ENCODE assay signal across 22 cellular contexts in genomic region chr5:87765009-87765408, GRCh38.
DNase-seq lines count a peak whose midpoint lies in the region; TF ChIP-seq lines count a peak whose summit lies in the region.
"Had no signal": no experiment of that assay in that cellular context is flagged by ENCODE, and none has a peak within 500 bp of the region (broad histone marks: within the 10 kb centered on the region; RNA-seq: fewer than 3 reads in every experiment).

No MANE protein-coding gene starts in this region.

- no peak overlapping the region for H3K4me3 Mint-ChIP-seq in activated CD4-positive, alpha-beta T cell treated with anti-CD3 and anti-CD28 coated beads, Interleukin-2, amount 10 ng/mL, durations not matched to agents 7 days and 5 days
- no peak overlapping the region for H3K4me3 Mint-ChIP-seq in chondrocyte (ENCODE audit: unreplicated experiment)
- H3K4me3 Mint-ChIP-seq in endothelial cell (ENCODE audit: unreplicated experiment) = no peak overlapping the region
- H3K4me3 Mint-ChIP-seq: CD14-positive monocyte; CD4-positive, alpha-beta T cell; CD8-positive, alpha-beta memory T cell; HFFc6 had no signal

- H3K4me2 ChIP-seq in osteoblast (ENCODE audit: insufficient read depth, low read length) = no peak overlapping the region
- H3K4me2 ChIP-seq: A549; BLaER1 treated with 17β-estradiol and CSF1 and Interleukin-3, amounts not matched to agents 10 nM and 100 nM had no signal

- H3K79me2 ChIP-seq in osteoblast (ENCODE audit: insufficient read depth, low read length) = no peaks in the 10 kb centered on the region

- CTCF ChIA-PET in activated CD4-positive, alpha-beta T cell treated with anti-CD3 and anti-CD28 coated beads, Interleukin-2, amount 10 ng/mL, durations not matched to agents 7 days and 5 days (lab: Charles Lee) = interaction anchor here (0.7 kb wide), 1 partner anchor 968 kb away, joined by 3 read pairs; no protein-coding TSS in a partner anchor

- no peak for DNase-seq in activated CD4-positive, alpha-beta T cell treated with anti-CD3 and anti-CD28 coated beads, Interleukin-2, amount 10 ng/mL, durations not matched to agents 7 days and 5 days
- no peak for DNase-seq in activated CD4-positive, alpha-beta T cell treated with anti-CD3 and anti-CD28 coated beads for 4 hours
- DNase-seq in chondrocyte (ENCODE audit: low spot score) (peak; percentile 19), endothelial cell (ENCODE audit: low spot score) (peak; percentile 35), osteoblast (ENCODE audit: insufficient read length, low spot score, missing footprints) (peak; percentile 17), NCI-H748 (lab: John Stamatoyannopoulos, UW; ENCODE audit: unreplicated experiment) (no peak), amniotic stem cell (lab: John Stamatoyannopoulos, UW) (no peak)
- DNase-seq in stimulated activated CD4-positive, alpha-beta T cell treated with anti-CD3 and anti-CD28 coated beads, Interleukin-2, amount 100 ng/mL, for 24 hours = no peak
- DNase-seq: 8988T; ACHN; AML-193; BE2C; CD4-positive, alpha-beta T cell; CD8-positive, alpha-beta memory T cell; DMS 273 treated with DMSO at 0.1 percent for 48 hours; DMS79 treated with DMSO at 0.1 percent for 48 hours; GF-D8; HFFc6 had no signal

- H3K9me3 ChIP-seq in osteoblast (ENCODE audit: low read depth, low read length) = no peaks in the 10 kb centered on the region
- H3K9me3 ChIP-seq: A549; BE2C; BLaER1 treated with 17β-estradiol and CSF1 and Interleukin-3, amounts not matched to agents 10 nM and 100 nM; HAP-1 had no signal

- H3K27me3 ChIP-seq in osteoblast (ENCODE audit: insufficient read depth, low read length) = no peaks in the 10 kb centered on the region
- H3K27me3 ChIP-seq: BLaER1 treated with 17β-estradiol and CSF1 and Interleukin-3, amounts not matched to agents 10 nM and 100 nM had no signal

- no peak overlapping the region for H3K27ac ChIP-seq in osteoblast (ENCODE audit: low read depth, low read length)
- H3K27ac ChIP-seq: A549; BLaER1 treated with 17β-estradiol and CSF1 and Interleukin-3, amounts not matched to agents 10 nM and 100 nM had no signal

- H3K36me3 ChIP-seq in osteoblast (ENCODE audit: insufficient read depth, low read length) = no peaks in the 10 kb centered on the region
- H3K36me3 ChIP-seq: BE2C; BLaER1 treated with 17β-estradiol and CSF1 and Interleukin-3, amounts not matched to agents 10 nM and 100 nM; HAP-1 had no signal

- no peaks in the 10 kb centered on the region for H4K20me1 ChIP-seq in osteoblast (ENCODE audit: insufficient read depth, low read length)
- H4K20me1 ChIP-seq: BLaER1 treated with 17β-estradiol and CSF1 and Interleukin-3, amounts not matched to agents 10 nM and 100 nM had no signal

- H3K4me3 ChIP-seq in osteoblast (ENCODE audit: insufficient read depth, low read length) = no peak overlapping the region
- H3K4me3 ChIP-seq: A549; BLaER1 treated with 17β-estradiol and CSF1 and Interleukin-3, amounts not matched to agents 10 nM and 100 nM; HAP-1 had no signal

- no peak overlapping the region for H2AFZ ChIP-seq in osteoblast (ENCODE audit: low read length)

- H3K4me1 Mint-ChIP-seq in activated CD4-positive, alpha-beta T cell treated with anti-CD3 and anti-CD28 coated beads, Interleukin-2, amount 10 ng/mL, durations not matched to agents 7 days and 5 days = no peaks in the 10 kb centered on the region
- H3K4me1 Mint-ChIP-seq in chondrocyte (ENCODE audit: low read depth) = no peaks in the 10 kb centered on the region
- H3K4me1 Mint-ChIP-seq in endothelial cell (ENCODE audit: unreplicated experiment) = peaks cover 14% of the 10 kb centered on the region
- H3K4me1 Mint-ChIP-seq: CD14-positive monocyte; CD8-positive, alpha-beta memory T cell had no signal

- no peaks in the 10 kb centered on the region for H3K9me3 Mint-ChIP-seq in activated CD4-positive, alpha-beta T cell treated with anti-CD3 and anti-CD28 coated beads, Interleukin-2, amount 10 ng/mL, durations not matched to agents 7 days and 5 days
- H3K9me3 Mint-ChIP-seq in chondrocyte (ENCODE audit: low read depth) = no peaks in the 10 kb centered on the region
- no peaks in the 10 kb centered on the region for H3K9me3 Mint-ChIP-seq in endothelial cell (ENCODE audit: unreplicated experiment)
- H3K9me3 Mint-ChIP-seq: CD4-positive, alpha-beta T cell; HFFc6 had no signal

- H3K27ac Mint-ChIP-seq in activated CD4-positive, alpha-beta T cell treated with anti-CD3 and anti-CD28 coated beads, Interleukin-2, amount 10 ng/mL, durations not matched to agents 7 days and 5 days = peak overlapping the region; percentile 43
- H3K27ac Mint-ChIP-seq in chondrocyte (ENCODE audit: unreplicated experiment) (no peak overlapping the region), endothelial cell (ENCODE audit: unreplicated experiment) (no peak overlapping the region)
- H3K27ac Mint-ChIP-seq: CD14-positive monocyte; CD4-positive, alpha-beta T cell; CD8-positive, alpha-beta memory T cell; HFFc6 had no signal

- H3K36me3 Mint-ChIP-seq in activated CD4-positive, alpha-beta T cell treated with anti-CD3 and anti-CD28 coated beads, Interleukin-2, amount 10 ng/mL, durations not matched to agents 7 days and 5 days (ENCODE audit: low read depth) = no peaks in the 10 kb centered on the region
- H3K36me3 Mint-ChIP-seq in chondrocyte (ENCODE audit: low read depth) = no peaks in the 10 kb centered on the region
- H3K36me3 Mint-ChIP-seq in endothelial cell (ENCODE audit: low read depth, unreplicated experiment) = no peaks in the 10 kb centered on the region
- H3K36me3 Mint-ChIP-seq: CD14-positive monocyte; CD8-positive, alpha-beta memory T cell had no signal

- POLR2A ChIA-PET in activated CD4-positive, alpha-beta T cell treated with anti-CD3 and anti-CD28 coated beads, Interleukin-2, amount 10 ng/mL, durations not matched to agents 7 days and 5 days (lab: Charles Lee) = no interaction called here

- no peaks in the 10 kb centered on the region for H3K4me1 ChIP-seq in osteoblast (ENCODE audit: insufficient read depth, low read length)
- H3K4me1 ChIP-seq: A549; BE2C; BLaER1 treated with 17β-estradiol and CSF1 and Interleukin-3, amounts not matched to agents 10 nM and 100 nM; HAP-1 had no signal

- H3K27me3 Mint-ChIP-seq in activated CD4-positive, alpha-beta T cell treated with anti-CD3 and anti-CD28 coated beads, Interleukin-2, amount 10 ng/mL, durations not matched to agents 7 days and 5 days = peaks cover 5% of the 10 kb centered on the region
- peaks cover 27% of the 10 kb centered on the region for H3K27me3 Mint-ChIP-seq in chondrocyte (ENCODE audit: low read depth)
- H3K27me3 Mint-ChIP-seq in endothelial cell (ENCODE audit: unreplicated experiment) = peaks cover 2% of the 10 kb centered on the region

- TF ChIP-seq CTCF in chondrocyte (IDR thresholded peaks at IDR 0.05) (no peak), endothelial cell (IDR thresholded peaks at IDR 0.05; ENCODE audit: unreplicated experiment) (no peak), osteoblast (IDR thresholded peaks at IDR 0.05; ENCODE audit: extremely low read depth, low read depth, low read length) (no peak)

Comparison
In these comparisons a context has a peak if more than half of its experiments do, and no peak if none do; other contexts are left out.
1. DNase-seq: peak in chondrocyte (single experiment), endothelial cell (single experiment) and osteoblast (single experiment); none in activated CD4-positive, alpha-beta T cell treated with anti-CD3 and anti-CD28 coated beads, Interleukin-2, amount 10 ng/mL, durations not matched to agents 7 days and 5 days (single experiment), activated CD4-positive, alpha-beta T cell treated with anti-CD3 and anti-CD28 coated beads for 4 hours (0 of 2), NCI-H748 (single experiment), stimulated activated CD4-positive, alpha-beta T cell treated with anti-CD3 and anti-CD28 coated beads, Interleukin-2, amount 100 ng/mL, for 24 hours (0 of 2) and amniotic stem cell (single experiment).